In genomic region chr2:168194784-168195522, GRCh38 we compare ENCODE assay signal across 8 cellular contexts. TPM values are rescaled to one million over a fixed set of nuclear protein-coding genes. Genes with fewer than 3 reads are reported as not detected.
DNase-seq lines count a peak whose midpoint lies in the region; ATAC-seq and TF ChIP-seq lines count a peak whose summit lies in the region.

No MANE protein-coding gene starts in this region.

- no peaks in the 10 kb centered on the region for H3K9me3 Mint-ChIP-seq in activated CD4-positive, alpha-beta memory T cell treated with anti-CD3 and anti-CD28 coated beads, Interleukin-2, amount 10 ng/mL, durations not matched to agents 7 days and 5 days

- no peak for TF ChIP-seq CTCF in AG10803 (conservative IDR thresholded peaks at IDR 0.05; ENCODE audit: low read length)

- peak overlapping the region; percentile 93 for H3K27ac Mint-ChIP-seq in activated CD4-positive, alpha-beta memory T cell treated with anti-CD3 and anti-CD28 coated beads, Interleukin-2, amount 10 ng/mL, durations not matched to agents 7 days and 5 days

- CTCF ChIA-PET in activated CD4-positive, alpha-beta memory T cell treated with anti-CD3 and anti-CD28 coated beads, Interleukin-2, amount 10 ng/mL, durations not matched to agents 7 days and 5 days (lab: Charles Lee) = interaction anchor here (1.1 to 2.3 kb wide), 6 partner anchors 12 to 142 kb away, joined by 3 to 12 read pairs (median 4); no protein-coding TSS in a partner anchor

- POLR2A ChIA-PET in activated CD4-positive, alpha-beta memory T cell treated with anti-CD3 and anti-CD28 coated beads, Interleukin-2, amount 10 ng/mL, durations not matched to agents 7 days and 5 days (lab: Charles Lee) = interaction anchor here (0.8 to 5.6 kb wide), 12 partner anchors 9 to 295 kb away, joined by 3 to 31 read pairs (median 6); partner anchors contain the start of gene STK39

- H3K4me3 ChIP-seq in AG10803 (ENCODE audit: low read length) = no peak overlapping the region

- H3K4me3 Mint-ChIP-seq in activated CD4-positive, alpha-beta memory T cell treated with anti-CD3 and anti-CD28 coated beads, Interleukin-2, amount 10 ng/mL, durations not matched to agents 7 days and 5 days = peak overlapping the region; percentile 65

- DNase-seq in AG10803 (ENCODE audit: low read depth) (peak; percentile 62), OCI-M1 (lab: John Stamatoyannopoulos, UW) (no peak), left lobe of liver (ENCODE audit: low spot score) (no peak), head of caudate nucleus (no peak), HPDE6-E6E7 (ENCODE audit: extremely low spot score) (no peak)
- peak; percentile 58 for DNase-seq in activated CD4-positive, alpha-beta memory T cell treated with anti-CD3 and anti-CD28 coated beads, Interleukin-2, amount 10 ng/mL, durations not matched to agents 7 days and 5 days

- no peaks in the 10 kb centered on the region for H3K27me3 Mint-ChIP-seq in activated CD4-positive, alpha-beta memory T cell treated with anti-CD3 and anti-CD28 coated beads, Interleukin-2, amount 10 ng/mL, durations not matched to agents 7 days and 5 days

- ATAC-seq in GM19025 (IDR thresholded peaks at IDR 0.05; ENCODE audit: low read depth, unreplicated experiment) = peak; percentile 79
- peak; percentile 95 for ATAC-seq in HG03060 (IDR thresholded peaks at IDR 0.05; ENCODE audit: low read depth, unreplicated experiment)
- ATAC-seq in left lobe of liver = no peak

- intact Hi-C loops in head of caudate nucleus (cut with DNase I) = no loop called here

- peaks cover 16% of the 10 kb centered on the region for H3K36me3 Mint-ChIP-seq in activated CD4-positive, alpha-beta memory T cell treated with anti-CD3 and anti-CD28 coated beads, Interleukin-2, amount 10 ng/mL, durations not matched to agents 7 days and 5 days (ENCODE audit: low read depth)

- H3K4me1 Mint-ChIP-seq in activated CD4-positive, alpha-beta memory T cell treated with anti-CD3 and anti-CD28 coated beads, Interleukin-2, amount 10 ng/mL, durations not matched to agents 7 days and 5 days = peaks cover 72% of the 10 kb centered on the region

RNA-seq across cellular contexts. Expression of gene STK39, which starts 52.4 kb away (rescaled TPM):
- 10 to 100 TPM; 43.0 to 45.5 TPM for total RNA-seq in activated CD4-positive, alpha-beta memory T cell treated with anti-CD3 and anti-CD28 coated beads, Interleukin-2, amount 10 ng/mL, durations not matched to agents 7 days and 5 days
- total RNA-seq in left lobe of liver = 0.50 TPM

Comparison
In these comparisons a context has a peak if more than half of its experiments do, and no peak if none do; other contexts are left out.
1. DNase-seq: peak in AG10803 (single experiment) and activated CD4-positive, alpha-beta memory T cell treated with anti-CD3 and anti-CD28 coated beads, Interleukin-2, amount 10 ng/mL, durations not matched to agents 7 days and 5 days (single experiment); none in OCI-M1 (single experiment), left lobe of liver (single experiment), head of caudate nucleus (0 of 42) and HPDE6-E6E7 (single experiment).
2. RNA of gene STK39, which starts 52.4 kb away (total RNA-seq): 43.0 to 45.5 TPM in activated CD4-positive, alpha-beta memory T cell treated with anti-CD3 and anti-CD28 coated beads, Interleukin-2, amount 10 ng/mL, durations not matched to agents 7 days and 5 days; 0.50 TPM in left lobe of liver (single experiment); every median in the first group is over 10 times any median in the second.